ENCODE assay signal across 27 cellular contexts in genomic region chr6:74177496-74177895, GRCh38.
"Had no signal": no experiment of that assay in that cellular context is flagged by ENCODE, and none has a peak within 500 bp of the region (broad histone marks: within the 10 kb centered on the region; RNA-seq: fewer than 3 reads in every experiment).

No MANE protein-coding gene starts in this region.

- H3K9me3 Mint-ChIP-seq: activated CD4-positive, alpha-beta T cell treated with anti-CD3 and anti-CD28 coated beads, Interleukin-2, amount 10 ng/mL, durations not matched to agents 24 days and 14 days; activated CD8-positive, alpha-beta T cell treated with anti-CD3 and anti-CD28 coated beads for 36 hours; activated T-helper 17 cell treated with anti-CD3 and anti-CD28 coated beads, Interleukin-2, amount 50 U/mL, for 72 hours had no signal

- DNase-seq: activated CD4-positive, alpha-beta T cell treated with anti-CD3 and anti-CD28 coated beads, Interleukin-2, amount 10 ng/mL, durations not matched to agents 24 days and 14 days; activated CD4-positive, alpha-beta T cell treated with anti-CD3 and anti-CD28 coated beads, Interleukin-2, amount 50 U/mL, for 4 hours; activated CD8-positive, alpha-beta T cell treated with anti-CD3 and anti-CD28 coated beads for 36 hours; activated effector memory CD4-positive, alpha-beta T cell treated with anti-CD3 and anti-CD28 coated beads, Interleukin-2, amount 50 U/mL, for 16 hours; activated naive CD4-positive, alpha-beta T cell; activated naive CD4-positive, alpha-beta T cell treated with anti-CD3 and anti-CD28 coated beads, Interleukin-2, amount 50 U/mL, for 16 hours; activated naive CD8-positive, alpha-beta T cell treated with anti-CD3 and anti-CD28 coated beads for 36 hours; activated T-cell treated with anti-CD3 and anti-CD28 coated beads, Interleukin-2, amount 50 U/mL, for 1 hour; activated T-cell treated with anti-CD3 and anti-CD28 coated beads, Interleukin-2, amount 50 U/mL, for 72 hours; amniotic stem cell; aorta; brain microvascular endothelial cell; MM.1S; MV-4-11; NCI-H1092; NCI-H1436 treated with DMSO at 0.1 percent for 48 hours; NCI-H1694 treated with DMSO at 0.1 percent for 48 hours; NCI-H2029; NCI-H345; NCI-H524 treated with DMSO at 0.1 percent for 48 hours; SHP77; SJCRH30; T1000 had no signal

- H3K4me1 Mint-ChIP-seq: activated CD4-positive, alpha-beta T cell treated with anti-CD3 and anti-CD28 coated beads, Interleukin-2, amount 10 ng/mL, durations not matched to agents 24 days and 14 days; activated naive CD8-positive, alpha-beta T cell treated with anti-CD3 and anti-CD28 coated beads for 36 hours; activated T-helper 17 cell treated with anti-CD3 and anti-CD28 coated beads, Interleukin-2, amount 50 U/mL, for 72 hours had no signal

- H3K27ac ChIP-seq: brain microvascular endothelial cell, KMS-11, SJCRH30, SK-N-MC had no signal

- H3K36me3 ChIP-seq: brain microvascular endothelial cell, SJCRH30 had no signal

- H3K27me3 Mint-ChIP-seq: activated CD4-positive, alpha-beta T cell treated with anti-CD3 and anti-CD28 coated beads, Interleukin-2, amount 10 ng/mL, durations not matched to agents 24 days and 14 days; activated CD8-positive, alpha-beta T cell treated with anti-CD3 and anti-CD28 coated beads for 36 hours; activated naive CD8-positive, alpha-beta T cell treated with anti-CD3 and anti-CD28 coated beads for 36 hours; activated T-helper 17 cell treated with anti-CD3 and anti-CD28 coated beads, Interleukin-2, amount 50 U/mL, for 72 hours had no signal

- H3K9me3 ChIP-seq: SJCRH30 had no signal

- H3K9ac ChIP-seq: KMS-11 had no signal

- H3K36me3 Mint-ChIP-seq: activated naive CD8-positive, alpha-beta T cell treated with anti-CD3 and anti-CD28 coated beads for 36 hours had no signal

- H3K4me3 ChIP-seq: SJCRH30, SK-N-MC had no signal

- ATAC-seq: activated CD8-positive, alpha-beta T cell treated with anti-CD3 and anti-CD28 coated beads for 36 hours; activated T-cell treated with anti-CD3 and anti-CD28 coated beads, Interleukin-2, amount 50 U/mL, for 72 hours; activated T-helper 17 cell treated with anti-CD3 and anti-CD28 coated beads, Interleukin-2, amount 50 U/mL, for 72 hours; Panc1 had no signal

- H3K4me2 ChIP-seq: KMS-11 had no signal

- H3K4me3 Mint-ChIP-seq: activated CD4-positive, alpha-beta T cell treated with anti-CD3 and anti-CD28 coated beads, Interleukin-2, amount 10 ng/mL, durations not matched to agents 24 days and 14 days; activated CD8-positive, alpha-beta T cell treated with anti-CD3 and anti-CD28 coated beads for 36 hours; activated naive CD8-positive, alpha-beta T cell treated with anti-CD3 and anti-CD28 coated beads for 36 hours; activated T-cell treated with anti-CD3 and anti-CD28 coated beads, Interleukin-2, amount 50 U/mL, for 72 hours; activated T-helper 17 cell treated with anti-CD3 and anti-CD28 coated beads, Interleukin-2, amount 50 U/mL, for 72 hours had no signal

- H3K27me3 ChIP-seq: brain microvascular endothelial cell, SJCRH30 had no signal

- H3K4me1 ChIP-seq: SJCRH30 had no signal

- H3K27ac Mint-ChIP-seq: activated CD4-positive, alpha-beta T cell treated with anti-CD3 and anti-CD28 coated beads, Interleukin-2, amount 10 ng/mL, durations not matched to agents 24 days and 14 days; activated CD8-positive, alpha-beta T cell treated with anti-CD3 and anti-CD28 coated beads for 36 hours; activated naive CD8-positive, alpha-beta T cell treated with anti-CD3 and anti-CD28 coated beads for 36 hours; activated T-cell treated with anti-CD3 and anti-CD28 coated beads, Interleukin-2, amount 50 U/mL, for 72 hours; activated T-helper 17 cell treated with anti-CD3 and anti-CD28 coated beads, Interleukin-2, amount 50 U/mL, for 72 hours had no signal
